ENCODE assay signal across 16 cellular contexts in the genomic region with DNA sequence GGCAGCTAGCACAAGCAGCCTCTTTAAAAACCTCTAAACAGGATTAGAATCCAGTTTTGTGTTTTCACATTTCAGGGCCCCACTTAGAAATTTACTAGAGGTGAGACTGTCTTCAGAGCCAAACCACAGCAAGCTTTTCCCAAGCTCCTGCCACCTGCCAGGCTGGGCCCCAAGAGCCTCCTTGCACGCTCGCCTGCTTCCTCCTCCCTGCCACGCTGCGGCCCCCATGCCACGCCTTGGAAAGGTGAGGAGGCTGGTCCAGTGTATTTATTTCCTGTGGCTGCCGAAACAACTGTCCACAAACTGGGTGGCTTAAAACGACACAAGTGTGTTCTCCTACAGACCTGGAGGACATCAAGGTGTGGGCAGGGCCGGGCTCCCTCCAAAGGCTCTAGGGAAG. TPM values are rescaled to one million over a fixed set of nuclear protein-coding genes. Genes with fewer than 3 reads are reported as not detected.
DNase-seq lines count a peak whose midpoint lies in the region; ATAC-seq lines count a peak whose summit lies in the region.
"Had no signal": no experiment of that assay in that cellular context is flagged by ENCODE, and none has a peak within 500 bp of the region (broad histone marks: within the 10 kb centered on the region; RNA-seq: fewer than 3 reads in every experiment).

No MANE protein-coding gene starts in this region.

- intact Hi-C loops in activated CD4-positive, alpha-beta T cell treated with anti-CD3 and anti-CD28 coated beads for 36 hours (cut with DNase I, micrococcal nuclease): no loop called here

- H3K4me3 Mint-ChIP-seq in activated CD4-positive, alpha-beta T cell treated with anti-CD3 and anti-CD28 coated beads for 36 hours: no peak overlapping the region
- H3K4me3 Mint-ChIP-seq: CD14-positive monocyte; CD4-positive, alpha-beta T cell; CD8-positive, alpha-beta memory T cell; HFFc6 had no signal

- H3K4me1 Mint-ChIP-seq in activated CD4-positive, alpha-beta T cell treated with anti-CD3 and anti-CD28 coated beads for 36 hours: no peaks in the 10 kb centered on the region
- H3K4me1 Mint-ChIP-seq: CD14-positive monocyte; CD8-positive, alpha-beta memory T cell had no signal

- CTCF ChIA-PET in activated CD4-positive, alpha-beta T cell treated with anti-CD3 and anti-CD28 coated beads for 36 hours (lab: Charles Lee): interaction anchor here (0.5 kb wide), 1 partner anchor 81 kb away, joined by 4 read pairs; no protein-coding TSS in a partner anchor

- POLR2A ChIA-PET in activated CD4-positive, alpha-beta T cell treated with anti-CD3 and anti-CD28 coated beads for 36 hours (lab: Charles Lee): no interaction called here

- H3K27me3 Mint-ChIP-seq in activated CD4-positive, alpha-beta T cell treated with anti-CD3 and anti-CD28 coated beads for 36 hours: no peaks in the 10 kb centered on the region

- H3K9me3 Mint-ChIP-seq in activated CD4-positive, alpha-beta T cell treated with anti-CD3 and anti-CD28 coated beads for 36 hours (ENCODE audit: low read depth): no peaks in the 10 kb centered on the region
- H3K9me3 Mint-ChIP-seq: CD14-positive monocyte; CD4-positive, alpha-beta T cell; CD8-positive, alpha-beta memory T cell; HFFc6 had no signal

- peak; percentile 2 for DNase-seq in COLO668 (lab: John Stamatoyannopoulos, UW; ENCODE audit: unreplicated experiment)
- DNase-seq in Daoy (ENCODE audit: low read depth): peak; percentile 19
- peak; percentile 77 for DNase-seq in SW480 (ENCODE audit: low spot score)
- no peak for DNase-seq in activated CD4-positive, alpha-beta T cell treated with anti-CD3 and anti-CD28 coated beads for 36 hours
- DNase-seq in activated CD4-positive, alpha-beta T cell treated with anti-CD3 and anti-CD28 coated beads for 48 hours: no peak
- no peak for DNase-seq in activated CD8-positive, alpha-beta memory T cell treated with anti-CD3 and anti-CD28 coated beads for 24 hours
- DNase-seq: ACHN; AML-193; BE2C; Calu3; CD4-positive, alpha-beta T cell; CD8-positive, alpha-beta memory T cell; COR-L47; GOT3; HFFc6 had no signal

- H3K36me3 Mint-ChIP-seq in activated CD4-positive, alpha-beta T cell treated with anti-CD3 and anti-CD28 coated beads for 36 hours (ENCODE audit: low read depth): no peaks in the 10 kb centered on the region
- H3K36me3 Mint-ChIP-seq: CD14-positive monocyte; CD8-positive, alpha-beta memory T cell had no signal

- ATAC-seq in activated CD4-positive, alpha-beta T cell treated with anti-CD3 and anti-CD28 coated beads for 36 hours: no peak

- no peak overlapping the region for H3K27ac Mint-ChIP-seq in activated CD4-positive, alpha-beta T cell treated with anti-CD3 and anti-CD28 coated beads for 36 hours
- H3K27ac Mint-ChIP-seq: CD14-positive monocyte; CD4-positive, alpha-beta T cell; CD8-positive, alpha-beta memory T cell; HFFc6 had no signal

RNA-seq across cellular contexts. Expression of a gene that starts 43.4 kb away (rescaled TPM):
- total RNA-seq in Daoy (2014; rRNA removed; shearing (Covaris generic)): 20.6 and 26.3 TPM in 2 replicates
- total RNA-seq in activated CD4-positive, alpha-beta T cell treated with anti-CD3 and anti-CD28 coated beads for 36 hours: under 1 TPM; 0.09 to 0.21 TPM
- total RNA-seq: Calu3; CD4-positive, alpha-beta T cell; HFFc6 had no signal

RNA-seq across cellular contexts. Expression of a gene that starts 47.2 kb away (rescaled TPM):
- 35.5 and 46.8 TPM in 2 replicates for total RNA-seq in Daoy (2014; rRNA removed; shearing (Covaris generic))
- 10 to 100 TPM; 24.2 to 26.8 TPM for total RNA-seq in activated CD4-positive, alpha-beta T cell treated with anti-CD3 and anti-CD28 coated beads for 36 hours

Comparison
In these comparisons a context has a peak if more than half of its experiments do, and no peak if none do; other contexts are left out.
1. DNase-seq: peak in COLO668 (single experiment), Daoy (single experiment) and SW480 (single experiment); none in activated CD4-positive, alpha-beta T cell treated with anti-CD3 and anti-CD28 coated beads for 36 hours (single experiment), activated CD4-positive, alpha-beta T cell treated with anti-CD3 and anti-CD28 coated beads for 48 hours (single experiment) and activated CD8-positive, alpha-beta memory T cell treated with anti-CD3 and anti-CD28 coated beads for 24 hours (single experiment).
2. RNA of a gene that starts 43.4 kb away (total RNA-seq): 20.6 to 26.3 TPM in Daoy; 0.09 to 0.21 TPM in activated CD4-positive, alpha-beta T cell treated with anti-CD3 and anti-CD28 coated beads for 36 hours; every median in the first group is over 10 times any median in the second.